In the genomic region with DNA sequence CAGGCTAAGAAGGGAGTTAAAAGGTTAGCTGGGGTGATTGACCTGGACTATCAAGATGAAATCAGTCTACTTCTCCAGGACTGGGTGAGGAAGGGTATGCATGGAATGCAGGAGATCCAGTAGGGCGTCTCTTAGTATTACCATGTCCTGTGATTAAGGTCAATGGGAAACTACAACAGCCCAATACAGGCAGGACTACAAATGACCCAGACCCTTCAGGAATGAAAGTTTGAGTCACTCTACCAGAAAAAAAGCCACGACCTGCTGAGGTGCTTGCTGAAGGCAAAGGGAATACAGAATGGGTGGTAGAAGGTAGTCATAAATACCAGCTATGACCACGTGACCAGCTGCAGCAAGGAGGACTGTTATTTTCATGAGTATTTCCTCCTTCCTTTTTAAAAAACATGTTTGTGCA, we compare ENCODE assay signal across 8 cellular contexts.
DNase-seq lines count a peak whose midpoint lies in the region; ATAC-seq, FAIRE-seq and TF ChIP-seq lines count a peak whose summit lies in the region.
"Not testable (repeated sequence)": the region's sequence is repeated elsewhere in the genome, so short reads cannot be mapped to it uniquely, and the experiment has no call there.

No MANE protein-coding gene starts in this region.

- H3K79me2 ChIP-seq in keratinocyte (ENCODE audit: control insufficient read depth, insufficient read depth, low read length); smooth muscle cell (ENCODE audit: low read depth): not testable (repeated sequence)

- H3K4me2 ChIP-seq in keratinocyte (ENCODE audit: control insufficient read depth, extremely low read depth, insufficient read depth, low read depth, low read length) (peak overlapping the region; percentile 13), smooth muscle cell (peak overlapping the region; percentile 19)

- FAIRE-seq in bronchial epithelial cell (lab: Jason Lieb, UNC) = not testable (repeated sequence)
- FAIRE-seq in keratinocyte (lab: Jason Lieb, UNC) = peak; percentile 64

- H4K20me1 ChIP-seq in keratinocyte (ENCODE audit: control insufficient read depth, extremely low read depth, insufficient read depth, low read length); smooth muscle cell (ENCODE audit: low read depth): not testable (repeated sequence)

- intact Hi-C loops in lower lobe of right lung (cut with DNase I) = not testable (repeated sequence)

- H3K9me1 ChIP-seq in keratinocyte (ENCODE audit: control insufficient read depth, extremely low read depth, insufficient read depth, low read length) = not testable (repeated sequence)

- not testable (repeated sequence) for H3F3A ChIP-seq in smooth muscle cell (ENCODE audit: low read depth)

- H3K9me3 ChIP-seq in keratinocyte (ENCODE audit: control insufficient read depth, low read depth, low read length); lower lobe of right lung; smooth muscle cell (replicated peaks; ENCODE audit: low read depth): not testable (repeated sequence)

- H2AFZ ChIP-seq in keratinocyte (ENCODE audit: control insufficient read depth, low read length); smooth muscle cell (ENCODE audit: low read depth): not testable (repeated sequence)

- TF ChIP-seq RAD21 in Ishikawa (IDR thresholded peaks at IDR 0.05; ENCODE audit: low read depth) = not testable (repeated sequence)

- not testable (repeated sequence) for H3K27me3 ChIP-seq in bronchial epithelial cell (ENCODE audit: control insufficient read depth, insufficient read depth, low read length); foreskin keratinocyte; keratinocyte (ENCODE audit: control insufficient read depth, extremely low read depth, insufficient read depth, low read length); lower lobe of right lung (ENCODE audit: low read depth); smooth muscle cell (ENCODE audit: low read depth)

- not testable (repeated sequence) for TF ChIP-seq CTCF in bronchial epithelial cell (IDR thresholded peaks at IDR 0.05; ENCODE audit: insufficient read depth, low read length, severe bottlenecking); foreskin keratinocyte (conservative IDR thresholded peaks at IDR 0.05); keratinocyte (optimal IDR thresholded peaks at IDR 0.05 in 1 of 3, IDR thresholded peaks at IDR 0.05 in 1 of 3, conservative IDR thresholded peaks at IDR 0.05 in 1 of 3; ENCODE audit: extremely low read depth in 1 of 3, insufficient read depth in 2 of 3, low read length in 3 of 3); lower lobe of right lung (IDR thresholded peaks at IDR 0.05); smooth muscle cell (IDR thresholded peaks at IDR 0.05; ENCODE audit: borderline replicate concordance, insufficient read depth, poor library complexity, severe bottlenecking)

- ATAC-seq in foreskin keratinocyte (peak; percentile 87), lower lobe of right lung (peak; percentile 42 to 53)

- in situ Hi-C loops in Caki2 (cut with HindIII; ENCODE audit: low pct_unique_long_range_greater_than_20kb, low sequenced_read_pairs) = not testable (repeated sequence)

- H3K36me3 ChIP-seq in bronchial epithelial cell (ENCODE audit: control insufficient read depth, insufficient read depth, low read length); keratinocyte (ENCODE audit: control insufficient read depth in 2 of 2, extremely low read depth in 1 of 2, insufficient read depth in 2 of 2, low read length in 2 of 2); lower lobe of right lung; smooth muscle cell (ENCODE audit: low read depth): not testable (repeated sequence)

- DNase-seq in Caki2 (ENCODE audit: low read depth) (peak; percentile 17), SIG-M5 treated with dmso at 0.1 percent for 504 hours (lab: John Stamatoyannopoulos, UW; ENCODE audit: unreplicated experiment) (peak; percentile 20), bronchial epithelial cell (ENCODE audit: low read depth) (peak; percentile 94), foreskin keratinocyte (peak; percentile 76 to 93), keratinocyte (ENCODE audit: low read depth, low spot score) (peak; percentile 58)
- not testable (repeated sequence) for DNase-seq in lower lobe of right lung; smooth muscle cell (lab: John Stamatoyannopoulos, UW; ENCODE audit: unreplicated experiment)

- not testable (repeated sequence) for H3K4me1 ChIP-seq in foreskin keratinocyte; keratinocyte (ENCODE audit: control insufficient read depth, extremely low read depth, insufficient read depth, low read length); lower lobe of right lung; smooth muscle cell (ENCODE audit: low read depth)

- not testable (repeated sequence) for TF ChIP-seq EP300 in Ishikawa (IDR thresholded peaks at IDR 0.05; ENCODE audit: borderline replicate concordance)

- WGBS in smooth muscle cell (ENCODE audit: low lambda C conversion rate) = 53% methylated on average over 3 of the region's 3 CpGs

- dilution Hi-C loops in keratinocyte (cut with MboI; ENCODE audit: extremely low pct_ligation_motif_present, low sequenced_read_pairs) = not testable (repeated sequence)

- not testable (repeated sequence) for H3K4me3 ChIP-seq in bronchial epithelial cell (ENCODE audit: low read depth, low read length); keratinocyte (ENCODE audit: control insufficient read depth in 2 of 3, extremely low read depth in 1 of 3, insufficient read depth in 2 of 3, low read depth in 1 of 3, low read length in 3 of 3); lower lobe of right lung; smooth muscle cell

- not testable (repeated sequence) for H3K27ac ChIP-seq in foreskin keratinocyte; keratinocyte (ENCODE audit: control insufficient read depth, insufficient read depth, low read length); lower lobe of right lung
- peak overlapping the region; percentile 51 for H3K27ac ChIP-seq in smooth muscle cell (ENCODE audit: low read depth)

- not testable (repeated sequence) for H3K9ac ChIP-seq in keratinocyte (ENCODE audit: control insufficient read depth, extremely low read depth, insufficient read depth, low read length); smooth muscle cell (ENCODE audit: low read depth)

TF ChIP-seq in Ishikawa, 13 proteins besides CTCF, POLR2A, EP300 and RAD21:
- TF ChIP-seq, protein P1, sequence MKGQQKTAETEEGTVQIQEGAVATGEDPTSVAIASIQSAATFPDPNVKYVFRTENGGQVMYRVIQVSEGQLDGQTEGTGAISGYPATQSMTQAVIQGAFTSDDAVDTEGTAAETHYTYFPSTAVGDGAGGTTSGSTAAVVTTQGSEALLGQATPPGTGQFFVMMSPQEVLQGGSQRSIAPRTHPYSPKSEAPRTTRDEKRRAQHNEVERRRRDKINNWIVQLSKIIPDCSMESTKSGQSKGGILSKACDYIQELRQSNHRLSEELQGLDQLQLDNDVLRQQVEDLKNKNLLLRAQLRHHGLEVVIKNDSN (IDR thresholded peaks at IDR 0.05) = peak; percentile 85
- TF ChIP-seq TEAD4 (IDR thresholded peaks at IDR 0.05) = peak; percentile 87
- 0 out of 2 replicates have a peak, but pooled peaks have one; percentile 24 for TF ChIP-seq TCF12 (IDR thresholded peaks at IDR 0.05; ENCODE audit: low read depth)
